Comparison of ENCODE assay signal across 6 cellular contexts in the genomic region with DNA sequence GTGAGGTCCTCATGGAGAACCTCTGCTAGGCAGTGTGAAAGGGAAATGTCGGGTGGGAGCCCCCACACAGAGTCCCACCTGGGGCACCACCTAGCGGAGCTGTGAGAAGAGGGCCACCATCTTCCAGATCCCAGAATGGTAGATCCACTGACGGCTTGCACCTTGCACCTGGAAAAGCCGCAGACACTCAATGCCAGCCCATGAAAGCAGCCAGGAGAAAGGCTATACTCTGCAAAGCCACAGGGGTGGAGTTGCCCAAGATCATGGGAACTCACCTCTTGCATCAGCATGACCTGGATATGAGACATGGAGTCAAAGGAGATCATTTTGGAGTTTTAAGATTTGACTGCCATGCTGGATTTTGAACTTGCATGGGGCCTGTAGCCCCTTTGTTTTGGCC.
A peak's percentile ranks its signal among the peaks of the same experiment; 100 is the strongest.
DNase-seq lines count a peak whose midpoint lies in the region; ATAC-seq and TF ChIP-seq lines count a peak whose summit lies in the region.
"Not testable (repeated sequence)": the region's sequence is repeated elsewhere in the genome, so short reads cannot be mapped to it uniquely, and the experiment has no call there.

No MANE protein-coding gene starts in this region.

- H3K9me3 ChIP-seq in colonic mucosa, result not testable (repeated sequence)
- H3K9me3 ChIP-seq in lung (ENCODE audit: control insufficient read depth in 2 of 2, insufficient read depth in 1 of 2, low read length in 1 of 2) (peaks cover 0 to 13% of the 10 kb centered on the region in 2 donors), stomach (peaks cover 0 to 10% (median 6%) of the 10 kb centered on the region in 4 donors)

- peak; percentile 5 for DNase-seq in activated CD4-positive, alpha-beta memory T cell treated with anti-CD3 and anti-CD28 coated beads, Interleukin-2, amount 10 ng/mL, durations not matched to agents 7 days and 5 days
- DNase-seq in colonic mucosa (peak; percentile 12), lung (ENCODE audit: low spot score) (peak; percentile 7), osteocyte (ENCODE audit: extremely low spot score, unreplicated experiment) (peak; percentile 19), stomach (peak; percentile 18), ureter (ENCODE audit: low spot score) (peak; percentile 20)

- H3K27me3 Mint-ChIP-seq in activated CD4-positive, alpha-beta memory T cell treated with anti-CD3 and anti-CD28 coated beads, Interleukin-2, amount 10 ng/mL, durations not matched to agents 7 days and 5 days; osteocyte (ENCODE audit: unreplicated experiment): not testable (repeated sequence)

- not testable (repeated sequence) for H3K27me3 ChIP-seq in colonic mucosa; lung (ENCODE audit: control insufficient read depth, insufficient read depth); stomach

- WGBS in lung, 2 donors, result 93 to 96% methylated on average over 4 of the region's 4 CpGs
- 85 to 98% (median 93%) methylated on average over 4 of the region's 4 CpGs for WGBS in stomach, 5 donors

- intact Hi-C loops in colonic mucosa (cut with DNase I); stomach (cut with DNase I; ENCODE audit: low total_unique reads): not testable (repeated sequence)

- not testable (repeated sequence) for H3K9me3 Mint-ChIP-seq in activated CD4-positive, alpha-beta memory T cell treated with anti-CD3 and anti-CD28 coated beads, Interleukin-2, amount 10 ng/mL, durations not matched to agents 7 days and 5 days; osteocyte (ENCODE audit: unreplicated experiment)

- TF ChIP-seq CTCF in colonic mucosa (IDR thresholded peaks at IDR 0.05); lung (IDR thresholded peaks at IDR 0.05; ENCODE audit: control extremely low read depth, extremely low read depth); osteocyte (IDR thresholded peaks at IDR 0.05); stomach (IDR thresholded peaks at IDR 0.05): not testable (repeated sequence)

- H3K9ac ChIP-seq in colonic mucosa (ENCODE audit: low read depth in 2 of 2, low read length in 2 of 2), result not testable (repeated sequence)

- not testable (repeated sequence) for H3K27ac ChIP-seq in colonic mucosa; lung (ENCODE audit: low read depth in 1 of 2, low read length in 1 of 2); stomach

- TF ChIP-seq EP300 in stomach (IDR thresholded peaks at IDR 0.05), result not testable (repeated sequence)

- not testable (repeated sequence) for H3K4me3 Mint-ChIP-seq in activated CD4-positive, alpha-beta memory T cell treated with anti-CD3 and anti-CD28 coated beads, Interleukin-2, amount 10 ng/mL, durations not matched to agents 7 days and 5 days; osteocyte (ENCODE audit: unreplicated experiment)

- CTCF ChIA-PET in activated CD4-positive, alpha-beta memory T cell treated with anti-CD3 and anti-CD28 coated beads, Interleukin-2, amount 10 ng/mL, durations not matched to agents 7 days and 5 days (lab: Charles Lee), result not testable (repeated sequence)

- POLR2A ChIA-PET in activated CD4-positive, alpha-beta memory T cell treated with anti-CD3 and anti-CD28 coated beads, Interleukin-2, amount 10 ng/mL, durations not matched to agents 7 days and 5 days (lab: Charles Lee), result not testable (repeated sequence)

- H3K36me3 ChIP-seq in colonic mucosa; lung (ENCODE audit: control insufficient read depth in 2 of 2, insufficient read depth in 2 of 2, low read length in 2 of 2); stomach: not testable (repeated sequence)

- H3K4me1 Mint-ChIP-seq in activated CD4-positive, alpha-beta memory T cell treated with anti-CD3 and anti-CD28 coated beads, Interleukin-2, amount 10 ng/mL, durations not matched to agents 7 days and 5 days, result not testable (repeated sequence)
- H3K4me1 Mint-ChIP-seq in osteocyte (ENCODE audit: unreplicated experiment), result peaks cover 23% of the 10 kb centered on the region

- H3K36me3 Mint-ChIP-seq in activated CD4-positive, alpha-beta memory T cell treated with anti-CD3 and anti-CD28 coated beads, Interleukin-2, amount 10 ng/mL, durations not matched to agents 7 days and 5 days (ENCODE audit: low read depth), result peaks cover 26% of the 10 kb centered on the region
- H3K36me3 Mint-ChIP-seq in osteocyte (ENCODE audit: unreplicated experiment), result not testable (repeated sequence)

- not testable (repeated sequence) for H3K4me1 ChIP-seq in colonic mucosa; lung (ENCODE audit: control insufficient read depth in 2 of 2, insufficient read depth in 2 of 2, low read length in 2 of 2); stomach

- not testable (repeated sequence) for TF ChIP-seq POLR2A in stomach (IDR thresholded peaks at IDR 0.05)

- not testable (repeated sequence) for ATAC-seq in lung (ENCODE audit: insufficient read depth, low FRiP score)

- H3K4me3 ChIP-seq in colonic mucosa, lung, stomach: not testable (repeated sequence)

- not testable (repeated sequence) for H3K27ac Mint-ChIP-seq in activated CD4-positive, alpha-beta memory T cell treated with anti-CD3 and anti-CD28 coated beads, Interleukin-2, amount 10 ng/mL, durations not matched to agents 7 days and 5 days; osteocyte (ENCODE audit: unreplicated experiment)
